ENCODE assay signal across 9 cellular contexts in genomic region chr20:13231031-13231752, GRCh38. TPM values are rescaled to one million over a fixed set of nuclear protein-coding genes. Genes with fewer than 3 reads are reported as not detected.
DNase-seq lines count a peak whose midpoint lies in the region; ATAC-seq, FAIRE-seq and TF ChIP-seq lines count a peak whose summit lies in the region.
"Had no signal": no experiment of that assay in that cellular context is flagged by ENCODE, and none has a peak within 500 bp of the region (broad histone marks: within the 10 kb centered on the region; RNA-seq: fewer than 3 reads in every experiment).

No MANE protein-coding gene starts in this region.

- WGBS in suprapubic skin = 76% methylated on average over 7 of the region's 7 CpGs

- no peak overlapping the region for H3K4me3 ChIP-seq in suprapubic skin

- peaks cover 5% of the 10 kb centered on the region for H3K4me1 ChIP-seq in suprapubic skin

- peak; percentile 92 for ATAC-seq in central memory CD8-positive, alpha-beta T cell (replicated peaks; ENCODE audit: extremely low read depth, poor library complexity, severe bottlenecking)
- no peak for ATAC-seq in HG03460 (IDR thresholded peaks at IDR 0.05; ENCODE audit: unreplicated experiment)
- ATAC-seq: Panc1 had no signal

- H3K9me3 Mint-ChIP-seq in T-helper 2 cell treated with Interferon-gamma antibody and Interleukin-4, amounts not matched to agents 5 μg/mL and 100 μg/mL, for 36 hours = peaks cover 11% of the 10 kb centered on the region
- H3K9me3 Mint-ChIP-seq in central memory CD8-positive, alpha-beta T cell = no peaks in the 10 kb centered on the region

- peak overlapping the region; percentile 98 for H3K27ac Mint-ChIP-seq in T-helper 2 cell treated with Interferon-gamma antibody and Interleukin-4, amounts not matched to agents 5 μg/mL and 100 μg/mL, for 36 hours
- peak overlapping the region; percentile 69 for H3K27ac Mint-ChIP-seq in central memory CD8-positive, alpha-beta T cell (ENCODE audit: low read depth)

- no peak overlapping the region for H3K27ac ChIP-seq in suprapubic skin

- FAIRE-seq in H54 (lab: Jason Lieb, UNC) = peak; percentile 91

- no peak for TF ChIP-seq POLR2A in H54 (IDR thresholded peaks at IDR 0.05; ENCODE audit: low read depth, low read length)
- TF ChIP-seq POLR2A in suprapubic skin (IDR thresholded peaks at IDR 0.05) = no peak

- no peak for TF ChIP-seq EP300 in suprapubic skin (IDR thresholded peaks at IDR 0.05)

- TF ChIP-seq CTCF in suprapubic skin (IDR thresholded peaks at IDR 0.05) = no peak

- no peaks in the 10 kb centered on the region for H3K27me3 ChIP-seq in suprapubic skin

- peaks cover 38% of the 10 kb centered on the region for H3K4me1 Mint-ChIP-seq in T-helper 2 cell treated with Interferon-gamma antibody and Interleukin-4, amounts not matched to agents 5 μg/mL and 100 μg/mL, for 36 hours (ENCODE audit: low read depth)
- peaks cover 19% of the 10 kb centered on the region for H3K4me1 Mint-ChIP-seq in central memory CD8-positive, alpha-beta T cell

- no peaks in the 10 kb centered on the region for H3K36me3 ChIP-seq in suprapubic skin

- no peaks in the 10 kb centered on the region for H3K9me3 ChIP-seq in suprapubic skin

- peaks cover 3% of the 10 kb centered on the region for H3K27me3 Mint-ChIP-seq in T-helper 2 cell treated with Interferon-gamma antibody and Interleukin-4, amounts not matched to agents 5 μg/mL and 100 μg/mL, for 36 hours (ENCODE audit: low read depth)
- peaks cover 10% of the 10 kb centered on the region for H3K27me3 Mint-ChIP-seq in central memory CD8-positive, alpha-beta T cell

- DNase-seq in H54 (ENCODE audit: insufficient read length, low spot score) = peak; percentile 34
- DNase-seq in T-helper 2 cell treated with Interferon-gamma antibody and Interleukin-4, amounts not matched to agents 5 μg/mL and 100 μg/mL, for 36 hours (ENCODE audit: low spot score) = peak; percentile 60
- no peak for DNase-seq in central memory CD8-positive, alpha-beta T cell (ENCODE audit: low spot score in 2 of 2)
- peak; percentile 56 for DNase-seq in smooth muscle cell of the brain vasculature (ENCODE audit: low read depth, low spot score)
- DNase-seq in NCI-H2107 (lab: John Stamatoyannopoulos, UW) = no peak
- DNase-seq in mesenteric fat pad (ENCODE audit: low spot score) = no peak
- DNase-seq in suprapubic skin (ENCODE audit: low spot score in 2 of 2) = no peak

- peaks cover 11% of the 10 kb centered on the region for H3K36me3 Mint-ChIP-seq in T-helper 2 cell treated with Interferon-gamma antibody and Interleukin-4, amounts not matched to agents 5 μg/mL and 100 μg/mL, for 36 hours (ENCODE audit: low read depth)
- peaks cover 5% of the 10 kb centered on the region for H3K36me3 Mint-ChIP-seq in central memory CD8-positive, alpha-beta T cell (ENCODE audit: insufficient read depth)

- H3K4me3 Mint-ChIP-seq in T-helper 2 cell treated with Interferon-gamma antibody and Interleukin-4, amounts not matched to agents 5 μg/mL and 100 μg/mL, for 36 hours = peak overlapping the region; percentile 65
- H3K4me3 Mint-ChIP-seq in central memory CD8-positive, alpha-beta T cell = no peak overlapping the region

RNA-seq across cellular contexts. Expression of gene ISM1, which starts 10.1 kb away (rescaled TPM):
- 4.0 TPM for total RNA-seq in mesenteric fat pad
- 10 to 100 TPM in 3 of 4 donors, 1 to 10 TPM in 1; 9.0 to 21.8 (median 12.9) TPM for total RNA-seq in suprapubic skin

Comparison
In these comparisons a context has a peak if more than half of its experiments do, and no peak if none do; other contexts are left out.
1. DNase-seq: peak in H54 (single experiment), T-helper 2 cell treated with Interferon-gamma antibody and Interleukin-4, amounts not matched to agents 5 μg/mL and 100 μg/mL, for 36 hours (single experiment) and smooth muscle cell of the brain vasculature (single experiment); none in central memory CD8-positive, alpha-beta T cell (0 of 2), NCI-H2107 (single experiment), mesenteric fat pad (single experiment) and suprapubic skin (0 of 2).